17 cellular contexts compared by ENCODE assay signal in genomic region chr5:134139377-134139851, GRCh38. TPM values are rescaled to one million over a fixed set of nuclear protein-coding genes. Genes with fewer than 3 reads are reported as not detected.
A peak's percentile ranks its signal among the peaks of the same experiment; 100 is the strongest.
DNase-seq lines count a peak whose midpoint lies in the region; ATAC-seq and TF ChIP-seq lines count a peak whose summit lies in the region.
"Had no signal": no experiment of that assay in that cellular context is flagged by ENCODE, and none has a peak within 500 bp of the region (broad histone marks: within the 10 kb centered on the region; RNA-seq: fewer than 3 reads in every experiment).

No MANE protein-coding gene starts in this region.

- POLR2A ChIA-PET in activated naive CD8-positive, alpha-beta T cell treated with anti-CD3 and anti-CD28 coated beads, Interleukin-2, amount 10 ng/mL, durations not matched to agents 7 days and 5 days (lab: Charles Lee) = interaction anchor here (0.5 to 5.2 kb wide), 12 partner anchors 12 to 1609 kb away, joined by 3 to 60 read pairs (median 7); partner anchors contain the start of genes SKP1, TCF7 and VDAC1

- H3K4me1 Mint-ChIP-seq in activated naive CD8-positive, alpha-beta T cell treated with anti-CD3 and anti-CD28 coated beads, Interleukin-2, amount 10 ng/mL, durations not matched to agents 7 days and 5 days = peaks cover 63% of the 10 kb centered on the region
- H3K4me1 Mint-ChIP-seq in activated naive CD8-positive, alpha-beta T cell treated with anti-CD3 and anti-CD28 coated beads for 36 hours = peaks cover 72% of the 10 kb centered on the region
- peaks cover 12% of the 10 kb centered on the region for H3K4me1 Mint-ChIP-seq in type B pancreatic cell (ENCODE audit: unreplicated experiment)

- peaks cover 25% of the 10 kb centered on the region for H3K36me3 Mint-ChIP-seq in activated naive CD8-positive, alpha-beta T cell treated with anti-CD3 and anti-CD28 coated beads, Interleukin-2, amount 10 ng/mL, durations not matched to agents 7 days and 5 days
- peaks cover 48% of the 10 kb centered on the region for H3K36me3 Mint-ChIP-seq in activated naive CD8-positive, alpha-beta T cell treated with anti-CD3 and anti-CD28 coated beads for 36 hours
- peaks cover 9% of the 10 kb centered on the region for H3K36me3 Mint-ChIP-seq in type B pancreatic cell

- H3K27ac ChIP-seq in body of pancreas = no peak overlapping the region
- H3K27ac ChIP-seq: neural progenitor cell, uterus had no signal

- no peak for TF ChIP-seq POLR2A in body of pancreas (IDR thresholded peaks at IDR 0.05)

- peaks cover 5% of the 10 kb centered on the region for H3K4me1 ChIP-seq in body of pancreas
- H3K4me1 ChIP-seq: neural progenitor cell, uterus had no signal

- intact Hi-C loops in body of pancreas (cut with DNase I) = no loop called here

- H3K36me3 ChIP-seq in body of pancreas (replicated peaks in 1 of 2; ENCODE audit: insufficient read depth in 1 of 2, low read depth in 2 of 2) = peaks cover 0 to 5% of the 10 kb centered on the region in 2 donors
- H3K36me3 ChIP-seq: neural progenitor cell, uterus had no signal

- H3K9me3 Mint-ChIP-seq in activated naive CD8-positive, alpha-beta T cell treated with anti-CD3 and anti-CD28 coated beads, Interleukin-2, amount 10 ng/mL, durations not matched to agents 7 days and 5 days = no peaks in the 10 kb centered on the region
- no peaks in the 10 kb centered on the region for H3K9me3 Mint-ChIP-seq in activated naive CD8-positive, alpha-beta T cell treated with anti-CD3 and anti-CD28 coated beads for 36 hours
- H3K9me3 Mint-ChIP-seq in type B pancreatic cell = no peaks in the 10 kb centered on the region
- H3K9me3 Mint-ChIP-seq: brain, endodermal cell, neural progenitor cell had no signal

- H3K9me3 ChIP-seq in body of pancreas = no peaks in the 10 kb centered on the region
- H3K9me3 ChIP-seq: uterus had no signal

- no peak for TF ChIP-seq CTCF in body of pancreas (IDR thresholded peaks at IDR 0.05)
- TF ChIP-seq CTCF in type B pancreatic cell (conservative IDR thresholded peaks at IDR 0.05) = no peak

- no peaks in the 10 kb centered on the region for H3K27me3 ChIP-seq in body of pancreas
- H3K27me3 ChIP-seq: neural progenitor cell, uterus had no signal

- H3K27me3 Mint-ChIP-seq in activated naive CD8-positive, alpha-beta T cell treated with anti-CD3 and anti-CD28 coated beads, Interleukin-2, amount 10 ng/mL, durations not matched to agents 7 days and 5 days = no peaks in the 10 kb centered on the region
- H3K27me3 Mint-ChIP-seq in activated naive CD8-positive, alpha-beta T cell treated with anti-CD3 and anti-CD28 coated beads for 36 hours = no peaks in the 10 kb centered on the region
- H3K27me3 Mint-ChIP-seq in type B pancreatic cell = no peaks in the 10 kb centered on the region

- H3K4me3 ChIP-seq in body of pancreas = no peak overlapping the region
- H3K4me3 ChIP-seq: K562, neural progenitor cell, uterus had no signal

- no peak for ATAC-seq in activated naive CD8-positive, alpha-beta T cell treated with anti-CD3 and anti-CD28 coated beads, Interleukin-2, amount 10 ng/mL, durations not matched to agents 7 days and 5 days (ENCODE audit: low read depth)
- ATAC-seq in body of pancreas = no peak
- ATAC-seq in left lobe of liver = no peak
- ATAC-seq in GM21515 (IDR thresholded peaks at IDR 0.05; ENCODE audit: unreplicated experiment) = no peak
- no peak for ATAC-seq in HG03139 (IDR thresholded peaks at IDR 0.05; ENCODE audit: unreplicated experiment)
- ATAC-seq: K562 had no signal

- 61 to 80% methylated on average over 4 of the region's 4 CpGs for WGBS in body of pancreas, 2 donors

- DNase-seq in activated naive CD8-positive, alpha-beta T cell treated with anti-CD3 and anti-CD28 coated beads, Interleukin-2, amount 10 ng/mL, durations not matched to agents 7 days and 5 days = no peak
- DNase-seq in activated naive CD8-positive, alpha-beta T cell treated with anti-CD3 and anti-CD28 coated beads for 36 hours = no peak
- DNase-seq in body of pancreas = peak; percentile 1 to 10 (median 6)
- DNase-seq in left lobe of liver (ENCODE audit: low spot score) = peak; percentile 40
- DNase-seq in type B pancreatic cell (ENCODE audit: extremely low spot score, unreplicated experiment) = peak; percentile 55
- DNase-seq in AML-193 (lab: John Stamatoyannopoulos, UW) = no peak
- DNase-seq: kidney glomerular epithelial cell, NCI-H1694, NCI-H774, SIG-M5 had no signal

- peak overlapping the region; percentile 83 for H3K27ac Mint-ChIP-seq in activated naive CD8-positive, alpha-beta T cell treated with anti-CD3 and anti-CD28 coated beads, Interleukin-2, amount 10 ng/mL, durations not matched to agents 7 days and 5 days
- no peak overlapping the region for H3K27ac Mint-ChIP-seq in activated naive CD8-positive, alpha-beta T cell treated with anti-CD3 and anti-CD28 coated beads for 36 hours
- H3K27ac Mint-ChIP-seq in type B pancreatic cell = no peak overlapping the region
- H3K27ac Mint-ChIP-seq: endodermal cell, neural progenitor cell had no signal

- H3K4me3 Mint-ChIP-seq in activated naive CD8-positive, alpha-beta T cell treated with anti-CD3 and anti-CD28 coated beads, Interleukin-2, amount 10 ng/mL, durations not matched to agents 7 days and 5 days = no peak overlapping the region
- no peak overlapping the region for H3K4me3 Mint-ChIP-seq in activated naive CD8-positive, alpha-beta T cell treated with anti-CD3 and anti-CD28 coated beads for 36 hours
- H3K4me3 Mint-ChIP-seq in type B pancreatic cell = no peak overlapping the region
- H3K4me3 Mint-ChIP-seq: brain, endodermal cell, neural progenitor cell had no signal

RNA-seq across cellular contexts. Expression of gene TCF7, which starts 24.9 kb away (rescaled TPM):
- 100 to 1,000 TPM; 283 to 315 TPM for total RNA-seq in activated naive CD8-positive, alpha-beta T cell treated with anti-CD3 and anti-CD28 coated beads, Interleukin-2, amount 10 ng/mL, durations not matched to agents 7 days and 5 days
- total RNA-seq in activated naive CD8-positive, alpha-beta T cell treated with anti-CD3 and anti-CD28 coated beads for 36 hours = 10 to 100 TPM; 66.4 to 68.7 TPM
- 1 to 10 TPM; 6.3 to 9.1 TPM for total RNA-seq in body of pancreas
- 3.1 TPM for total RNA-seq in left lobe of liver
- 6.2 and 11.7 TPM in 2 replicates for total RNA-seq in type B pancreatic cell (ENCODE audit: low replicate concordance)

RNA-seq across cellular contexts. Expression of gene SKP1, which starts 37.3 kb away (rescaled TPM):
- 100 to 1,000 TPM; 193 to 206 TPM for total RNA-seq in activated naive CD8-positive, alpha-beta T cell treated with anti-CD3 and anti-CD28 coated beads, Interleukin-2, amount 10 ng/mL, durations not matched to agents 7 days and 5 days
- 100 to 1,000 TPM; 253 to 260 TPM for total RNA-seq in activated naive CD8-positive, alpha-beta T cell treated with anti-CD3 and anti-CD28 coated beads for 36 hours
- total RNA-seq in body of pancreas (10 to 100 TPM; 31.6 to 46.8 TPM), left lobe of liver (117 TPM), type B pancreatic cell (ENCODE audit: low replicate concordance) (308 and 332 TPM in 2 replicates)

Comparison
In these comparisons a context has a peak if more than half of its experiments do, and no peak if none do; other contexts are left out.
1. RNA of gene TCF7, which starts 24.9 kb away (total RNA-seq): 283 to 315 TPM in activated naive CD8-positive, alpha-beta T cell treated with anti-CD3 and anti-CD28 coated beads, Interleukin-2, amount 10 ng/mL, durations not matched to agents 7 days and 5 days; 66.4 to 68.7 TPM in activated naive CD8-positive, alpha-beta T cell treated with anti-CD3 and anti-CD28 coated beads for 36 hours, 6.2 to 11.7 TPM in type B pancreatic cell, 6.3 to 9.1 TPM in body of pancreas and 3.1 TPM in left lobe of liver (single experiment); every median in the first group is over 4 times any median in the second.
2. DNase-seq: peak in body of pancreas (4 of 4), left lobe of liver (single experiment) and type B pancreatic cell (single experiment); none in activated naive CD8-positive, alpha-beta T cell treated with anti-CD3 and anti-CD28 coated beads, Interleukin-2, amount 10 ng/mL, durations not matched to agents 7 days and 5 days (single experiment), activated naive CD8-positive, alpha-beta T cell treated with anti-CD3 and anti-CD28 coated beads for 36 hours (single experiment) and AML-193 (0 of 2).